Comparison of ENCODE assay signal across 8 cellular contexts in genomic region chr2:70946832-70947442, GRCh38. TPM values are rescaled to one million over a fixed set of nuclear protein-coding genes. Genes with fewer than 3 reads are reported as not detected.
A peak's percentile ranks its signal among the peaks of the same experiment; 100 is the strongest.
DNase-seq lines count a peak whose midpoint lies in the region; ATAC-seq and FAIRE-seq lines count a peak whose summit lies in the region.

No MANE protein-coding gene starts in this region.

- H3K4me3 ChIP-seq in SJCRH30 (no peak overlapping the region), small intestine (ENCODE audit: low read depth in 1 of 2, low read length in 2 of 2) (no peak overlapping the region)

- H3K4me1 ChIP-seq in SJCRH30 (peaks cover 23% of the 10 kb centered on the region), small intestine (ENCODE audit: control insufficient read depth in 2 of 2, insufficient read depth in 1 of 2, low read depth in 1 of 2, low read length in 1 of 2) (no peaks in the 10 kb centered on the region)

- H3K9me3 ChIP-seq in SJCRH30 (replicated peaks), result no peaks in the 10 kb centered on the region
- H3K9me3 ChIP-seq in small intestine (ENCODE audit: control insufficient read depth, low read depth), result no peaks in the 10 kb centered on the region

- no peak overlapping the region for H3K27ac ChIP-seq in SJCRH30
- no peak overlapping the region for H3K27ac ChIP-seq in small intestine (ENCODE audit: low read depth in 1 of 2, low read length in 1 of 2)

- peak; percentile 64 for DNase-seq in Daoy (ENCODE audit: low read depth)
- DNase-seq in M059J (ENCODE audit: low read depth), result peak; percentile 56
- DNase-seq in SJCRH30, result peak; percentile 68 to 91
- DNase-seq in anterior cingulate cortex (lab: John Stamatoyannopoulos, UW), result peak in 30 of 58 donors; percentile 4 to 65 (median 19)
- DNase-seq in hippocampal formation (lab: John Stamatoyannopoulos, UW), result peak; percentile 17 to 18
- peak; percentile 51 for DNase-seq in small intestine

- no peak for FAIRE-seq in small intestine (lab: Jason Lieb, UNC)

- no peak for ATAC-seq in HG03135 (IDR thresholded peaks at IDR 0.05; ENCODE audit: unreplicated experiment)
- no peak for ATAC-seq in GM19023 (IDR thresholded peaks at IDR 0.05; ENCODE audit: unreplicated experiment)

- 17 to 22% (median 21%) methylated on average over 8 of the region's 8 CpGs for WGBS in small intestine, 3 donors

- H3K36me3 ChIP-seq in SJCRH30 (no peaks in the 10 kb centered on the region), small intestine (ENCODE audit: control insufficient read depth in 2 of 2, insufficient read depth in 2 of 2, low read length in 2 of 2) (no peaks in the 10 kb centered on the region)

- H3K27me3 ChIP-seq in SJCRH30, result no peaks in the 10 kb centered on the region
- H3K27me3 ChIP-seq in small intestine (ENCODE audit: control insufficient read depth in 2 of 2, insufficient read depth in 2 of 2, low read length in 2 of 2), result peaks cover 0 to 4% of the 10 kb centered on the region in 2 donors

RNA-seq across cellular contexts. Expression of gene ATP6V1B1, which starts 11.2 kb away (rescaled TPM):
- total RNA-seq in Daoy (2014; rRNA removed; shearing (Covaris generic)), result 0.40 TPM in 1 of 2 replicates, not detected in the other
- total RNA-seq in M059J (2014; rRNA removed; shearing (Covaris generic)), result 0.81 TPM in 1 of 2 replicates, not detected in the other
- total RNA-seq in SJCRH30 (2014; rRNA removed; shearing (Covaris generic)), result 1.6 and 2.0 TPM in 2 replicates
- under 1 TPM in 1 of 3 donors, not detected in 2; 0.21 TPM for polyA plus RNA-seq in small intestine

RNA-seq across cellular contexts. Expression of gene ANKRD53, which starts 31.5 kb away (rescaled TPM):
- total RNA-seq in Daoy (2014; rRNA removed; shearing (Covaris generic)), result not detected in 2 replicates
- total RNA-seq in M059J (2014; rRNA removed; shearing (Covaris generic)), result 0.12 and 0.17 TPM in 2 replicates
- total RNA-seq in SJCRH30 (2014; rRNA removed; shearing (Covaris generic)), result 0.36 TPM in 1 of 2 replicates, not detected in the other
- 1 to 10 TPM; 2.1 to 2.4 (median 2.2) TPM for polyA plus RNA-seq in small intestine

RNA-seq across cellular contexts. Expression of gene VAX2, which starts 46.6 kb away (rescaled TPM):
- total RNA-seq in Daoy (2014; rRNA removed; shearing (Covaris generic)), result 2.3 and 4.8 TPM in 2 replicates
- 1.2 and 3.5 TPM in 2 replicates for total RNA-seq in M059J (2014; rRNA removed; shearing (Covaris generic))
- total RNA-seq in SJCRH30 (2014; rRNA removed; shearing (Covaris generic)), result 7.3 and 9.2 TPM in 2 replicates
- polyA plus RNA-seq in small intestine, result 1 to 10 TPM in 2 of 3 donors, under 1 TPM in 1; 0.39 to 1.1 (median 1.1) TPM

RNA-seq across cellular contexts. Expression of gene TEX261, which starts 47.7 kb away (rescaled TPM):
- 22.3 and 23.9 TPM in 2 replicates for total RNA-seq in Daoy (2014; rRNA removed; shearing (Covaris generic))
- 61.5 and 107 TPM in 2 replicates for total RNA-seq in M059J (2014; rRNA removed; shearing (Covaris generic))
- total RNA-seq in SJCRH30 (2014; rRNA removed; shearing (Covaris generic)), result 85.3 and 90.9 TPM in 2 replicates
- polyA plus RNA-seq in small intestine, result 10 to 100 TPM in 2 of 3 donors, 1 to 10 TPM in 1; 9.8 to 49.8 (median 14.3) TPM

Comparison
In these comparisons a context has a peak if more than half of its experiments do, and no peak if none do; other contexts are left out.
1. DNase-seq: peak in every context shown above with its lines; median percentile 80 in SJCRH30; 64 in Daoy; 56 in M059J; 51 in small intestine; 19 in anterior cingulate cortex; 18 in hippocampal formation.